In genomic region chr11:36509265-36509664, GRCh38 we compare ENCODE assay signal across 8 cellular contexts. TPM values are rescaled to one million over a fixed set of nuclear protein-coding genes. Genes with fewer than 3 reads are reported as not detected.
DNase-seq lines count a peak whose midpoint lies in the region; ATAC-seq and TF ChIP-seq lines count a peak whose summit lies in the region.

No MANE protein-coding gene starts in this region.

- H3K36me3 Mint-ChIP-seq in progenitor cell of endocrine pancreas (ENCODE audit: insufficient read depth), result peaks cover 2% of the 10 kb centered on the region

- peaks cover 5% of the 10 kb centered on the region for H3K4me1 ChIP-seq in cardiac muscle cell (ENCODE audit: low read depth)

- no peaks in the 10 kb centered on the region for H3K9me3 ChIP-seq in cardiac muscle cell (ENCODE audit: low read depth)

- peaks cover 13% of the 10 kb centered on the region for H3K4me1 Mint-ChIP-seq in progenitor cell of endocrine pancreas (ENCODE audit: low read depth)

- H3K36me3 ChIP-seq in cardiac muscle cell, result no peaks in the 10 kb centered on the region

- H3K4me3 ChIP-seq in AG10803 (ENCODE audit: low read length), result peak overlapping the region; percentile 98
- peak overlapping the region; percentile 78 for H3K4me3 ChIP-seq in cardiac muscle cell

- peak overlapping the region; percentile 99 for H3K27ac Mint-ChIP-seq in progenitor cell of endocrine pancreas

- H3K4me3 Mint-ChIP-seq in progenitor cell of endocrine pancreas (ENCODE audit: low read depth), result peak overlapping the region; percentile 98

- TF ChIP-seq CTCF in AG10803 (conservative IDR thresholded peaks at IDR 0.05; ENCODE audit: low read length) (no peak), cardiac muscle cell (IDR thresholded peaks at IDR 0.05; ENCODE audit: low read depth, low read length) (no peak), progenitor cell of endocrine pancreas (IDR thresholded peaks at IDR 0.05; ENCODE audit: unreplicated experiment) (no peak)

- H3K27me3 ChIP-seq in cardiac muscle cell, result no peaks in the 10 kb centered on the region

- peak overlapping the region; percentile 99 for H3K27ac ChIP-seq in cardiac muscle cell

- peak; percentile 13 for ATAC-seq in GM18909 (IDR thresholded peaks at IDR 0.05; ENCODE audit: poor library complexity, unreplicated experiment)
- no peak for ATAC-seq in HG02981 (IDR thresholded peaks at IDR 0.05; ENCODE audit: unreplicated experiment)

- H3K27me3 Mint-ChIP-seq in progenitor cell of endocrine pancreas, result peaks cover 21% of the 10 kb centered on the region

- H3K9me3 Mint-ChIP-seq in progenitor cell of endocrine pancreas (ENCODE audit: low read depth), result no peaks in the 10 kb centered on the region

- DNase-seq in AG10803 (ENCODE audit: low read depth) (peak; percentile 11), MV-4-11 (lab: John Stamatoyannopoulos, UW) (peak; percentile 15), cardiac muscle cell (ENCODE audit: low read depth in 1 of 2, low spot score in 1 of 2) (peak; percentile 39 to 85), progenitor cell of endocrine pancreas (ENCODE audit: low spot score, unreplicated experiment) (no peak), NCI-H1436 (lab: John Stamatoyannopoulos, UW) (no peak)
- DNase-seq in activated naive CD4-positive, alpha-beta T cell treated with anti-CD3 and anti-CD28 coated beads, Interleukin-2, amount 50 U/mL, for 16 hours, result peak; percentile 13

RNA-seq across cellular contexts. Expression of gene TRAF6, which starts 0.8 kb away (rescaled TPM):
- total RNA-seq in cardiac muscle cell, result 7.5 and 11.6 TPM in 2 replicates
- 6.6 and 13.2 TPM in 2 replicates for polyA plus RNA-seq in cardiac muscle cell
- total RNA-seq in progenitor cell of endocrine pancreas, result 15.1 and 16.9 TPM in 2 replicates

RNA-seq across cellular contexts. Expression of gene RAG1, which starts 58.5 kb away (rescaled TPM):
- total RNA-seq in cardiac muscle cell, result 0.35 and 0.66 TPM in 2 replicates
- 1.3 TPM in 1 of 2 replicates, not detected in the other for polyA plus RNA-seq in cardiac muscle cell
- total RNA-seq in progenitor cell of endocrine pancreas, result 0.65 and 1.00 TPM in 2 replicates

Comparison
In these comparisons a context has a peak if more than half of its experiments do, and no peak if none do; other contexts are left out.
1. DNase-seq: peak in AG10803 (single experiment), MV-4-11 (single experiment), activated naive CD4-positive, alpha-beta T cell treated with anti-CD3 and anti-CD28 coated beads, Interleukin-2, amount 50 U/mL, for 16 hours (single experiment) and cardiac muscle cell (2 of 2); none in progenitor cell of endocrine pancreas (single experiment) and NCI-H1436 (single experiment).